Comparison of ENCODE assay signal across 7 cellular contexts in the genomic region with DNA sequence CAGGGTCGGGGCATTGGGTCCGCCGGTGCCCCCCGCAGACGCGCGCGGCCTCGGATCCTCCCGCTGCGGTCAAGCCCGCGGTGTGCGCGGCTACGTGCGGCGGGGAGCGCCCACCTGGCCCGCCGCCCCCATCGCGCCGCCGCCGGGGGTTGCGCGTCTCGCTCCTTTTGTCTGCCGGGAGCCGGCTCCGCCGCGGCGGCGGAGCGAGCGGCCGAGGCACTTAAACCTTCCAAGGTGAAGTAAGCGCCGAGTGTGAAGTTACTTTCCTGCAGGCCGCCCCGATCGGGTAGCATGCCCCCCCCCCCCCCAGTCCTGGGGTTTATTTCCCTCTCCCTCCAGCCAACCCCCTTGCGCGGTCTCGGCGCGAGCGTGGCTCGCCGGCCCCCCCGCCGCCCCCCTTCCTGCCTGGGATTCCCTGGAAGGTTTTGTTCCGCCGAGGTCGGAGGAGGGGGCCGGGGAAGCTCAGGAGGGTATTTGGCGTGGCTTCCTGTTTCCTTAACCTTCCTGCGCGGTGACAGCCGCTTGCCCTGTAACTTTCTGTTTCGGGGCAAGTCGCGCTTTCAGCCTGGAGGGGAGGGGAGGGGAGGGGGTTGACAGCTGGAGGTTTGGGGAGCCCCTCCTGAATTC. TPM values are rescaled to one million over a fixed set of nuclear protein-coding genes. Genes with fewer than 3 reads are reported as not detected.
DNase-seq lines count a peak whose midpoint lies in the region; ATAC-seq and TF ChIP-seq lines count a peak whose summit lies in the region.

No MANE protein-coding gene starts in this region.

- peak; percentile 25 for TF ChIP-seq POLR2A in GM18951 (IDR thresholded peaks at IDR 0.05; ENCODE audit: extremely low read depth, insufficient read depth, insufficient read length)
- no peak for TF ChIP-seq POLR2A in stomach (IDR thresholded peaks at IDR 0.05)

- 0 to 1% (median 1%) methylated on average over 22 to 65 of the region's 65 CpGs for WGBS in stomach, 5 donors

- H3K4me1 Mint-ChIP-seq in memory B cell, result peaks cover 29% of the 10 kb centered on the region

- no peak for TF ChIP-seq CTCF in coronary artery (IDR thresholded peaks at IDR 0.05)
- no peak for TF ChIP-seq CTCF in stomach (IDR thresholded peaks at IDR 0.05)

- H3K4me3 Mint-ChIP-seq in memory B cell, result peak overlapping the region; percentile 93

- in situ Hi-C loops in GM18951 (cut with MboI; ENCODE audit: low sequenced_read_pairs, unreplicated experiment), result no loop called here

- peaks cover 45 to 77% (median 69%) of the 10 kb centered on the region in 4 donors for H3K4me1 ChIP-seq in stomach

- H3K4me3 ChIP-seq in coronary artery (peak overlapping the region; percentile 94), stomach (peak overlapping the region; percentile 61 to 90 (median 76))

- no peaks in the 10 kb centered on the region for H3K9me3 Mint-ChIP-seq in memory B cell

- H3K9me3 ChIP-seq in stomach, result no peaks in the 10 kb centered on the region

- no peaks in the 10 kb centered on the region for H3K36me3 ChIP-seq in stomach

- intact Hi-C loops in stomach (cut with DNase I; ENCODE audit: low total_unique reads), result loop anchor here (5.0 kb wide), 1 partner anchor 51 kb away; no protein-coding TSS in a partner anchor

- H3K27me3 Mint-ChIP-seq in memory B cell, result no peaks in the 10 kb centered on the region

- ATAC-seq in memory B cell (ENCODE audit: low read depth), result peak; percentile 40
- ATAC-seq in GM21390 (IDR thresholded peaks at IDR 0.05; ENCODE audit: unreplicated experiment), result no peak

- H3K36me3 Mint-ChIP-seq in memory B cell, result no peaks in the 10 kb centered on the region

- peak overlapping the region; percentile 97 for H3K27ac Mint-ChIP-seq in memory B cell

- peak overlapping the region; percentile 43 to 97 for H3K27ac ChIP-seq in coronary artery
- peak overlapping the region; percentile 91 to 97 (median 95) for H3K27ac ChIP-seq in stomach

- no peak for TF ChIP-seq EP300 in stomach (IDR thresholded peaks at IDR 0.05)

- no peaks in the 10 kb centered on the region for H3K27me3 ChIP-seq in stomach

- peak; percentile 19 for DNase-seq in LoVo (ENCODE audit: low spot score)
- DNase-seq in activated CD4-positive, CD25-positive, alpha-beta regulatory T cell treated with anti-CD3 and anti-CD28 coated beads, Interleukin-2, amount 50 U/mL, for 72 hours, result peak; percentile 45
- no peak for DNase-seq in coronary artery (ENCODE audit: low spot score)
- DNase-seq in memory B cell (ENCODE audit: low spot score in 2 of 2), result peak; percentile 45 to 55
- peak; percentile 63 for DNase-seq in stomach

RNA-seq across cellular contexts. Expression of a gene that starts 56.6 kb away (rescaled TPM):
- 100 to 1,000 TPM in 4 of 5 donors, 10 to 100 TPM in 1; 58.2 to 294 (median 141) TPM for total RNA-seq in stomach
- polyA plus RNA-seq in stomach, result 10 to 100 TPM; 11.8 to 21.1 (median 12.9) TPM
